Comparison of ENCODE assay signal across 8 cellular contexts in the genomic region with DNA sequence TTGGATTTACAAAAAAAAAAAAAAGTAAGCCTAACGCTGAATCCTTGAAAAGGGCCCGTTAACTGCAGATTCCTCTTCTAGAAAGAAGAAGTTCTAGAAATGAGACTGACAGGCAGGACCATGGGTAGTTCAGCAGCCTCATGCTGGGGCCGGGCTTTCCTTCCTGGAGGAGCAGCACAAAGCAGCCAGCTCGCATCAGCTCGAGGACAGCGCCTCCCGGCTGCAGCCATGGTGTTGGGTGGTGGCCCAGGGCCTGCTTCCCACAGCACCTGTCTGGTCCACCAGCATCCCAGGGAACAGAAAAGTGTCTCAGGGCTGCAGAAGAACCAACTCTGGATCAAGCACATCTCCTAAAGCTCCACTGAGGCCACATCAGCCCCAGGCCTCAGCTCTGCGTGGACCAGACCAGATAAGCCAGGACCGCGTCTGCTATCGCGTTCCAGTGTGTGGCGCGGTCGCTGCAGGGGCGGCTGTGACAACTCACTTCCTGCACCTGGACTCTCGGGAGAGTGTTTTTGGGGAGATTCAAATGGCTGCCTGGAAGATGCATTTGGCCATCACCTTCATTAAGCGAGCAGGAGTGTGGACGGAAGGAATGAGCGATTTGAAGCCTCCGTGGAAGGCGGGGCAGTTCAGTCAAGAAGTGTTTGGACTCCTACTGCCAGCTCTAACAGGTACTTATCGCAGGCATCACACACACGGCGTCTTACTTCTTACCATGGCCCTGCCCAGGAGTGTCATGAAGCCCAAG.
DNase-seq lines count a peak whose midpoint lies in the region.

No MANE protein-coding gene starts in this region.

- peak; percentile 58 for DNase-seq in stimulated activated CD4-positive, alpha-beta T cell treated with anti-CD3 and anti-CD28 coated beads, Interleukin-15, amount 100 ng/mL, for 24 hours
- DNase-seq in stimulated activated CD4-positive, alpha-beta T cell treated with anti-CD3 and anti-CD28 coated beads, Interleukin-12 subunit alpha, Interleukin-12 subunit beta, amount 100 ng/mL, for 4 hours = no peak
- peak; percentile 31 for DNase-seq in activated effector memory CD4-positive, alpha-beta T cell treated with Interleukin-2 at 50 U/mL for 16 hours
- DNase-seq in islet precursor cell (peak; percentile 77), substantia nigra (lab: John Stamatoyannopoulos, UW) (peak in 10 of 49 donors; percentile 14 to 59 (median 28)), 8988T (no peak), NCI-H1417 (lab: John Stamatoyannopoulos, UW) (no peak)
- no peak for DNase-seq in stimulated activated CD4-positive, alpha-beta T cell treated with anti-CD3 and anti-CD28 coated beads, Interleukin-2, amount 100 ng/mL, for 48 hours

- peak overlapping the region; percentile 95 for H3K27ac ChIP-seq in substantia nigra (ENCODE audit: low read depth, low read length, poor library complexity, severe bottlenecking)

Comparison
In these comparisons a context has a peak if more than half of its experiments do, and no peak if none do; other contexts are left out.
1. DNase-seq: peak in stimulated activated CD4-positive, alpha-beta T cell treated with anti-CD3 and anti-CD28 coated beads, Interleukin-15, amount 100 ng/mL, for 24 hours (single experiment), activated effector memory CD4-positive, alpha-beta T cell treated with Interleukin-2 at 50 U/mL for 16 hours (single experiment) and islet precursor cell (single experiment); none in stimulated activated CD4-positive, alpha-beta T cell treated with anti-CD3 and anti-CD28 coated beads, Interleukin-12 subunit alpha, Interleukin-12 subunit beta, amount 100 ng/mL, for 4 hours (single experiment), 8988T (single experiment), NCI-H1417 (0 of 3) and stimulated activated CD4-positive, alpha-beta T cell treated with anti-CD3 and anti-CD28 coated beads, Interleukin-2, amount 100 ng/mL, for 48 hours (0 of 2).